ENCODE assay signal across 12 cellular contexts in genomic region chr2:161416633-161417427, GRCh38. TPM values are rescaled to one million over a fixed set of nuclear protein-coding genes. Genes with fewer than 3 reads are reported as not detected.
DNase-seq lines count a peak whose midpoint lies in the region; ATAC-seq, FAIRE-seq and TF ChIP-seq lines count a peak whose summit lies in the region.
"Had no signal": no experiment of that assay in that cellular context is flagged by ENCODE, and none has a peak within 500 bp of the region (broad histone marks: within the 10 kb centered on the region; RNA-seq: fewer than 3 reads in every experiment).

No MANE protein-coding gene starts in this region.

- H3K79me2 ChIP-seq in ACC112 (ENCODE audit: control insufficient read depth, insufficient read depth, low read length, unreplicated experiment) (no peaks in the 10 kb centered on the region), HepG2 (ENCODE audit: insufficient read depth, low read length) (no peaks in the 10 kb centered on the region)

- H4K20me1 ChIP-seq in HepG2 (ENCODE audit: insufficient read depth, low read length) = no peaks in the 10 kb centered on the region

- BruUV-seq in HepG2 (replicated peaks; lab: Mats Ljungman, UMichigan) = no TSS peak

- H3K27me3 Mint-ChIP-seq in activated CD8-positive, alpha-beta memory T cell treated with anti-CD3 and anti-CD28 coated beads, Interleukin-2, amount 10 ng/mL, durations not matched to agents 7 days and 5 days = peaks cover 76% of the 10 kb centered on the region
- H3K27me3 Mint-ChIP-seq in endothelial cell (ENCODE audit: unreplicated experiment) = peaks cover 53% of the 10 kb centered on the region

- no peaks in the 10 kb centered on the region for H3K9me3 Mint-ChIP-seq in activated CD8-positive, alpha-beta memory T cell treated with anti-CD3 and anti-CD28 coated beads, Interleukin-2, amount 10 ng/mL, durations not matched to agents 7 days and 5 days (ENCODE audit: low read depth)
- no peaks in the 10 kb centered on the region for H3K9me3 Mint-ChIP-seq in endothelial cell (ENCODE audit: unreplicated experiment)

- peak overlapping the region; percentile 22; the same call in 1 of the 2 replicates for H3K9ac ChIP-seq in ES-I3 (ENCODE audit: low read depth, low read length)
- H3K9ac ChIP-seq in HepG2 (ENCODE audit: insufficient read depth, low read depth, low read length) = no peak overlapping the region

- TF ChIP-seq CTCF in HepG2 (CRISPR knock-in tag; IDR thresholded peaks at IDR 0.05) (no peak), endothelial cell (IDR thresholded peaks at IDR 0.05; ENCODE audit: unreplicated experiment) (no peak)

- H3K4me3 ChIP-seq in ACC112 (ENCODE audit: low read depth, low read length) = peak overlapping the region; percentile 11; the same call in 1 of the 2 replicates
- peak overlapping the region in 1 of 3 experiments; percentile 8; a peak in 2 of 6 replicates for H3K4me3 ChIP-seq in HepG2 (replicated peaks in 1 of 3; ENCODE audit: insufficient read depth in 1 of 3, low read depth in 2 of 3, low read length in 3 of 3)
- H3K4me3 ChIP-seq: coronary artery, prostate gland had no signal

- peak overlapping the region; percentile 37 for H3K27ac Mint-ChIP-seq in activated CD8-positive, alpha-beta memory T cell treated with anti-CD3 and anti-CD28 coated beads, Interleukin-2, amount 10 ng/mL, durations not matched to agents 7 days and 5 days
- no peak overlapping the region for H3K27ac Mint-ChIP-seq in endothelial cell (ENCODE audit: unreplicated experiment)

- H3K9me3 ChIP-seq in ES-I3 (ENCODE audit: control insufficient read depth, insufficient read depth, low read length) (no peaks in the 10 kb centered on the region), HepG2 (ENCODE audit: low read length) (no peaks in the 10 kb centered on the region)
- H3K9me3 ChIP-seq: prostate gland had no signal

- 41% methylated on average over 44 of the region's 44 CpGs for WGBS in HepG2 (ENCODE audit: low lambda C conversion rate)

- TF ChIP-seq EP300 in HepG2 (IDR thresholded peaks at IDR 0.05; ENCODE audit: low read depth in 2 of 2, low read length in 2 of 2) (no peak), HepG2 (CRISPR knock-in tag; IDR thresholded peaks at IDR 0.05; ENCODE audit: borderline replicate concordance) (no peak)

- H3K4me2 ChIP-seq in HepG2 (ENCODE audit: low read depth, low read length) = peak overlapping the region; percentile 92

- H2AFZ ChIP-seq in ACC112 (ENCODE audit: low read length, unreplicated experiment) (no peak overlapping the region), HepG2 (ENCODE audit: low read length) (no peak overlapping the region)

- peaks cover 20% of the 10 kb centered on the region for H3K4me1 ChIP-seq in ACC112 (ENCODE audit: control insufficient read depth, insufficient read depth, low read length, unreplicated experiment)
- H3K4me1 ChIP-seq in ES-I3 (ENCODE audit: insufficient read depth, low read length) = peaks cover 9% of the 10 kb centered on the region; the same call in 1 of the 2 replicates
- H3K4me1 ChIP-seq in HepG2 (ENCODE audit: insufficient read depth, low read length) = peaks cover 44% of the 10 kb centered on the region
- H3K4me1 ChIP-seq: prostate gland had no signal

- H3K27ac ChIP-seq in ACC112 (ENCODE audit: low read depth, low read length) = no peak overlapping the region
- no peak overlapping the region for H3K27ac ChIP-seq in HepG2 (ENCODE audit: extremely low read length, insufficient read depth, low read length)
- H3K27ac ChIP-seq: coronary artery, prostate gland had no signal

- TF ChIP-seq RAD21 in HepG2 (CRISPR knock-in tag; IDR thresholded peaks at IDR 0.05) = no peak

- peaks cover 48% of the 10 kb centered on the region for H3K4me1 Mint-ChIP-seq in activated CD8-positive, alpha-beta memory T cell treated with anti-CD3 and anti-CD28 coated beads, Interleukin-2, amount 10 ng/mL, durations not matched to agents 7 days and 5 days
- peaks cover 48% of the 10 kb centered on the region for H3K4me1 Mint-ChIP-seq in endothelial cell (ENCODE audit: unreplicated experiment)

- no peak for FAIRE-seq in HepG2 (lab: Jason Lieb, UNC)

- peaks cover 10% of the 10 kb centered on the region for H3K36me3 Mint-ChIP-seq in activated CD8-positive, alpha-beta memory T cell treated with anti-CD3 and anti-CD28 coated beads, Interleukin-2, amount 10 ng/mL, durations not matched to agents 7 days and 5 days
- peaks cover 4% of the 10 kb centered on the region for H3K36me3 Mint-ChIP-seq in endothelial cell (ENCODE audit: low read depth, unreplicated experiment)

- intact Hi-C loops in HepG2 (cut with micrococcal nuclease; ENCODE audit: unreplicated experiment) = loop anchor here (5.0 kb wide), 1 partner anchor 110 kb away; the partner anchor contains the start of gene PSMD14

- peak overlapping the region; percentile 44 for H3K4me3 Mint-ChIP-seq in activated CD8-positive, alpha-beta memory T cell treated with anti-CD3 and anti-CD28 coated beads, Interleukin-2, amount 10 ng/mL, durations not matched to agents 7 days and 5 days
- no peak overlapping the region for H3K4me3 Mint-ChIP-seq in endothelial cell (ENCODE audit: unreplicated experiment)

- no peak for DNase-seq in activated CD8-positive, alpha-beta memory T cell treated with anti-CD3 and anti-CD28 coated beads, Interleukin-2, amount 10 ng/mL, durations not matched to agents 7 days and 5 days
- no peak for DNase-seq in HepG2 (ENCODE audit: low spot score)
- DNase-seq in RKO (ENCODE audit: low spot score) = no peak
- no peak for DNase-seq in endothelial cell (ENCODE audit: low spot score)

- no peak for TF ChIP-seq POLR2A in HepG2 (IDR thresholded peaks at IDR 0.05; ENCODE audit: insufficient read depth in 1 of 2, low read depth in 2 of 2, low read length in 2 of 2)

- H3K36me3 ChIP-seq in ACC112 (ENCODE audit: insufficient read depth, low read length) (peaks cover 5% of the 10 kb centered on the region; the same call in 1 of the 2 replicates), ES-I3 (ENCODE audit: insufficient read depth, low read length) (no peaks in the 10 kb centered on the region), HepG2 (replicated peaks in 1 of 2; ENCODE audit: control insufficient read depth in 1 of 2, insufficient read depth in 2 of 2, low read length in 2 of 2) (no peaks in the 10 kb centered on the region)
- H3K36me3 ChIP-seq: prostate gland had no signal

- CTCF ChIA-PET in activated CD8-positive, alpha-beta memory T cell treated with anti-CD3 and anti-CD28 coated beads, Interleukin-2, amount 10 ng/mL, durations not matched to agents 7 days and 5 days (lab: Charles Lee) = interaction anchor here (1.0 to 1.6 kb wide), 2 partner anchors 35 to 143 kb away, joined by 3 to 4 read pairs; no protein-coding TSS in a partner anchor
- CTCF ChIA-PET in HepG2 (lab: Yijun Ruan, JAX; ENCODE audit: low intra/inter-chr PET ratio, low total read pairs) = no interaction called here

- peaks cover 70% of the 10 kb centered on the region for H3K27me3 ChIP-seq in ACC112 (ENCODE audit: insufficient read depth, low read length)
- peaks cover 18 to 67% of the 10 kb centered on the region in 2 experiments for H3K27me3 ChIP-seq in HepG2 (ENCODE audit: control insufficient read depth in 1 of 2, insufficient read depth in 2 of 2, low read length in 2 of 2)

- POLR2A ChIA-PET in HepG2 (lab: Yijun Ruan, JAX) = no interaction called here

- in situ Hi-C loops in HepG2 (cut with HindIII; ENCODE audit: extremely low pct_ligation_motif_present, low pct_unique_long_range_greater_than_20kb) = no loop called here

- ATAC-seq in activated CD8-positive, alpha-beta memory T cell treated with anti-CD3 and anti-CD28 coated beads, Interleukin-2, amount 10 ng/mL, durations not matched to agents 7 days and 5 days = peak; percentile 16
- ATAC-seq in HepG2 = peak; percentile 1; the same call in 2 of the 3 replicates
- ATAC-seq in HG02884 (IDR thresholded peaks at IDR 0.05; ENCODE audit: unreplicated experiment) = no peak
- ATAC-seq in GM18907 (IDR thresholded peaks at IDR 0.05; ENCODE audit: unreplicated experiment) = no peak

TF ChIP-seq in HepG2, 621 proteins besides CTCF, POLR2A, EP300 and RAD21 (continues in another document):
- TF ChIP-seq HNRNPLL (IDR thresholded peaks at IDR 0.05; ENCODE audit: low read depth, low read length, poor library complexity, severe bottlenecking) = peak; percentile 37

RNA-seq across cellular contexts. Expression of gene TBR1, which starts 0.7 kb away (rescaled TPM):
- total RNA-seq in activated CD8-positive, alpha-beta memory T cell treated with anti-CD3 and anti-CD28 coated beads, Interleukin-2, amount 10 ng/mL, durations not matched to agents 7 days and 5 days = under 1 TPM in 1 of 2 experiments, not detected in 1; 0.05 TPM
- total RNA-seq in HepG2 (2016; rRNA removed; fragmentation: Illumina TruSeq; extraction: Trizol) = not detected in 2 replicates
- total RNA-seq in HepG2 (2016; cell fraction: cytosol; rRNA removed; fragmentation: Illumina TruSeq; extraction: Trizol; ENCODE audit: low read depth) = not detected in 2 replicates
- total RNA-seq in HepG2 (2016; cell fraction: insoluble cytoplasmic fraction; rRNA removed; fragmentation: Illumina TruSeq; extraction: Trizol) = 0.09 TPM in 1 of 2 replicates, not detected in the other
- not detected in 2 replicates for total RNA-seq in HepG2 (2016; cell fraction: membrane; rRNA removed; fragmentation: Illumina TruSeq; extraction: Trizol)
- 0.03 and 0.06 TPM in 2 replicates for total RNA-seq in HepG2 (2016; cell fraction: nucleus; rRNA removed; fragmentation: Illumina TruSeq; extraction: Trizol)
- polyA plus RNA-seq in HepG2 (2011; rRNA removed) = 0.03 TPM in 1 of 2 replicates, not detected in the other
- not detected in 2 replicates for polyA plus RNA-seq in HepG2 (2011; cell fraction: cytosol; rRNA removed)
- polyA plus RNA-seq in HepG2 (2011; cell fraction: nucleus; rRNA removed) = 0.05 and 0.10 TPM in 2 replicates
- polyA plus RNA-seq in HepG2 (2012) = not detected in 2 replicates
- polyA plus RNA-seq in HepG2 (2016; cell fraction: cytosol; fragmentation: Illumina TruSeq; extraction: Trizol; ENCODE audit: low read depth) = not detected in 2 replicates
- not detected in 2 replicates for polyA plus RNA-seq in HepG2 (2016; cell fraction: insoluble cytoplasmic fraction; fragmentation: Illumina TruSeq; extraction: Trizol; ENCODE audit: low read depth)
- polyA plus RNA-seq in HepG2 (2016; cell fraction: membrane; fragmentation: Illumina TruSeq; extraction: Trizol; ENCODE audit: low read depth) = not detected in 2 replicates
- not detected in 2 replicates for polyA plus RNA-seq in HepG2 (2016; cell fraction: nucleus; fragmentation: Illumina TruSeq; extraction: Trizol; ENCODE audit: insufficient read depth, low read depth)
- polyA minus RNA-seq in HepG2 (2011; rRNA and poly(A)+ RNA removed; ENCODE audit: low replicate concordance) = 0.04 TPM in 1 of 2 replicates, not detected in the other
- polyA minus RNA-seq in HepG2 (2011; cell fraction: cytosol; rRNA and poly(A)+ RNA removed) = not detected in 2 replicates
- 0.37 and 0.52 TPM in 2 replicates for polyA minus RNA-seq in HepG2 (2011; cell fraction: nucleus; rRNA and poly(A)+ RNA removed)
- total RNA-seq in endothelial cell (ENCODE audit: unreplicated experiment) = 0.08 TPM
- total RNA-seq: Daoy, LHCN-M2 had no signal

Comparison
In these comparisons a context has a peak if more than half of its experiments do, and no peak if none do; other contexts are left out.
1. ATAC-seq: peak in activated CD8-positive, alpha-beta memory T cell treated with anti-CD3 and anti-CD28 coated beads, Interleukin-2, amount 10 ng/mL, durations not matched to agents 7 days and 5 days (single experiment) and HepG2 (single experiment); none in HG02884 (single experiment) and GM18907 (single experiment).